Comparison of ENCODE assay signal across 10 cellular contexts in genomic region chr11:111592491-111592890, GRCh38. TPM values are rescaled to one million over a fixed set of nuclear protein-coding genes. Genes with fewer than 3 reads are reported as not detected.
"Had no signal": no experiment of that assay in that cellular context is flagged by ENCODE, and none has a peak within 500 bp of the region (broad histone marks: within the 10 kb centered on the region; RNA-seq: fewer than 3 reads in every experiment).

No MANE protein-coding gene starts in this region.

- H3K4me1 ChIP-seq: HAP-1 had no signal

- H2AFZ ChIP-seq: GM23248 had no signal

- FAIRE-seq: HepG2 had no signal

- H3K27me3 Mint-ChIP-seq: IgD-negative memory B cell had no signal

- H3K9me3 Mint-ChIP-seq: HFFc6, IgD-negative memory B cell had no signal

- H3K27ac Mint-ChIP-seq: HFFc6, IgD-negative memory B cell had no signal

- H3K36me3 Mint-ChIP-seq: IgD-negative memory B cell had no signal

- ATAC-seq: HCT116, HepG2 had no signal

- H3K9ac ChIP-seq: GM23248 had no signal

- H3K36me3 ChIP-seq: HAP-1 had no signal

- H3K27ac ChIP-seq: GM23248, HL-60 had no signal

- H3K4me3 ChIP-seq: GM23248, HAP-1 had no signal

- DNase-seq: GM23248, GOT3, H7, HFFc6, KBM-7 had no signal

- H3K4me3 Mint-ChIP-seq: HFFc6, IgD-negative memory B cell had no signal

RNA-seq across cellular contexts. Expression of gene LAYN, which starts 52.0 kb away (rescaled TPM):
- total RNA-seq: HepG2 had no signal
- polyA plus RNA-seq: IgD-negative memory B cell had no signal
